Comparison of ENCODE assay signal across 1 cellular context in the genomic region with DNA sequence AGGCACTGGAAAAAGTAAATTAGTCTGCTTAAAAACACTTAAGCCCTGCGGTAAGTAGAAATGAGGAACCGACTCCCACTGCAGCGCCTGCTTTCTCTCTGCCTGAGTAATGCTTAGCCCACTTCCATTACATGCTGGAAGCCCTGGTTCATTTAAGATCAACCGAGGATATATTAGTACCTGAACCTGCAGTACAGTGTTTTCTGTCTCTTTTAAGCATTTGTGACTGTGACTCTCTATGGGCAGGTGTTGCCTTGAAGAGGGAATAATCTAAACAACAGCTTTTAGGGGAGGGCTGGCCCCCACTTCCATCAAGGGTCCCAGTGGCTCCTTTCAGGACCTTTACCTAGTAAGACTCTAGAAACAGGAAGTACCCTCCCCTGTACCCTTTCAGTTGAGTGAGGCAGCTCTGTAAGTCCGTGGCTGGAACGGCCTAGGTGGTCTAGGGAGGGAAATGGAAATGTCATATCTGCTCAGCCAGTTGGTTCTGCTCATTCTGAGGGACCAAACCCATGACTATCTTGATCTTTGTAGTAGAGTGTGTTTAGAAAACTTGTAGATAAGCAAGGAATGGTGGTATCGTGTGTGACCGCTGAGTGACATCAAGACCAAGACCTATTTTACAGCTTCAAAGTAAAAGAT.
TF ChIP-seq lines count a peak whose summit lies in the region.

No MANE protein-coding gene starts in this region.

TF ChIP-seq in K562, 482 proteins besides CTCF, POLR2A, EP300 and RAD21 (continued from another document and continues in another):
- TF ChIP-seq, protein P1, sequence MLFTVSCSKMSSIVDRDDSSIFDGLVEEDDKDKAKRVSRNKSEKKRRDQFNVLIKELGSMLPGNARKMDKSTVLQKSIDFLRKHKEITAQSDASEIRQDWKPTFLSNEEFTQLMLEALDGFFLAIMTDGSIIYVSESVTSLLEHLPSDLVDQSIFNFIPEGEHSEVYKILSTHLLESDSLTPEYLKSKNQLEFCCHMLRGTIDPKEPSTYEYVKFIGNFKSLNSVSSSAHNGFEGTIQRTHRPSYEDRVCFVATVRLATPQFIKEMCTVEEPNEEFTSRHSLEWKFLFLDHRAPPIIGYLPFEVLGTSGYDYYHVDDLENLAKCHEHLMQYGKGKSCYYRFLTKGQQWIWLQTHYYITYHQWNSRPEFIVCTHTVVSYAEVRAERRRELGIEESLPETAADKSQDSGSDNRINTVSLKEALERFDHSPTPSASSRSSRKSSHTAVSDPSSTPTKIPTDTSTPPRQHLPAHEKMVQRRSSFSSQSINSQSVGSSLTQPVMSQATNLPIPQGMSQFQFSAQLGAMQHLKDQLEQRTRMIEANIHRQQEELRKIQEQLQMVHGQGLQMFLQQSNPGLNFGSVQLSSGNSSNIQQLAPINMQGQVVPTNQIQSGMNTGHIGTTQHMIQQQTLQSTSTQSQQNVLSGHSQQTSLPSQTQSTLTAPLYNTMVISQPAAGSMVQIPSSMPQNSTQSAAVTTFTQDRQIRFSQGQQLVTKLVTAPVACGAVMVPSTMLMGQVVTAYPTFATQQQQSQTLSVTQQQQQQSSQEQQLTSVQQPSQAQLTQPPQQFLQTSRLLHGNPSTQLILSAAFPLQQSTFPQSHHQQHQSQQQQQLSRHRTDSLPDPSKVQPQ (CRISPR knock-in tag; IDR thresholded peaks at IDR 0.05; ENCODE audit: borderline replicate concordance): no peak
- TF ChIP-seq HNRNPUL1 (IDR thresholded peaks at IDR 0.05; ENCODE audit: low read length) (no peak), NFIC (IDR thresholded peaks at IDR 0.05) (peak; percentile 80), POLR3A (IDR thresholded peaks at IDR 0.05; ENCODE audit: borderline replicate concordance, extremely low read depth, insufficient read depth, insufficient read length) (no peak), STAT5B (CRISPR knock-in tag; IDR thresholded peaks at IDR 0.05) (no peak), ZNF511 (CRISPR knock-in tag; IDR thresholded peaks at IDR 0.05) (no peak), PTBP1 (IDR thresholded peaks at IDR 0.05; ENCODE audit: low read depth, low read length) (no peak), SRF (CRISPR knock-in tag; IDR thresholded peaks at IDR 0.05) (no peak), MEIS2 (IDR thresholded peaks at IDR 0.05; ENCODE audit: partially characterized antibody) (peak; percentile 90), NUFIP1 (IDR thresholded peaks at IDR 0.05; ENCODE audit: partially characterized antibody) (no peak), U2AF2 (optimal IDR thresholded peaks at IDR 0.05; ENCODE audit: low read depth, low read length) (no peak), ZNF282 (CRISPR knock-in tag; IDR thresholded peaks at IDR 0.05) (no peak), ZNF184 (CRISPR knock-in tag; IDR thresholded peaks at IDR 0.05) (no peak), NONO (IDR thresholded peaks at IDR 0.05; ENCODE audit: low read depth in 2 of 2, low read length in 1 of 2) (no peak), IRF2 (CRISPR knock-in tag; IDR thresholded peaks at IDR 0.05) (no peak), ESRRA (IDR thresholded peaks at IDR 0.05; ENCODE audit: borderline replicate concordance, low read depth) (peak; percentile 75; the same call in 1 of the 2 replicates), ZNF280A (IDR thresholded peaks at IDR 0.05; ENCODE audit: low read depth, partially characterized antibody) (no peak), ZFP36 (IDR thresholded peaks at IDR 0.05; ENCODE audit: low read depth, low read length, partially characterized antibody) (no peak), RCOR1 (IDR thresholded peaks at IDR 0.05; ENCODE audit: borderline replicate concordance in 1 of 2, low read depth in 2 of 2, low read length in 2 of 2) (peak in 1 of 2 experiments; percentile 91; a peak in 2 of 4 replicates), ZNF778 (CRISPR knock-in tag; IDR thresholded peaks at IDR 0.05) (no peak), NEUROD1 (IDR thresholded peaks at IDR 0.05; ENCODE audit: borderline replicate concordance, low read depth, low read length, partially characterized antibody) (peak; percentile 68), FOXJ2 (tag; IDR thresholded peaks at IDR 0.05) (no peak), MXD1 (CRISPR knock-in tag; IDR thresholded peaks at IDR 0.05; ENCODE audit: borderline replicate concordance, poor library complexity, severe bottlenecking) (no peak), TOE1 (IDR thresholded peaks at IDR 0.05; ENCODE audit: borderline replicate concordance) (no peak), TOE1 (CRISPR knock-in tag; IDR thresholded peaks at IDR 0.05; ENCODE audit: borderline replicate concordance, low read depth) (no peak), ZBTB12 (CRISPR knock-in tag; IDR thresholded peaks at IDR 0.05) (no peak), ZBED1 (IDR thresholded peaks at IDR 0.05) (peak; percentile 80; the same call in 1 of the 2 replicates), POU5F1 (IDR thresholded peaks at IDR 0.05; ENCODE audit: borderline replicate concordance, low read depth, low read length, partially characterized antibody) (no peak), TEAD4 (IDR thresholded peaks at IDR 0.05; ENCODE audit: low read length) (peak; percentile 99), TEAD4 (CRISPR knock-in tag; IDR thresholded peaks at IDR 0.05; ENCODE audit: borderline replicate concordance) (no peak), MYBL2 (IDR thresholded peaks at IDR 0.05; ENCODE audit: low read depth) (no peak), MYBL2 (CRISPR knock-in tag; IDR thresholded peaks at IDR 0.05; ENCODE audit: borderline replicate concordance) (no peak), ZNF766 (CRISPR knock-in tag; conservative IDR thresholded peaks at IDR 0.05) (peak; percentile 49), SMARCA4 (IDR thresholded peaks at IDR 0.05) (peak; percentile 96), MTA1 (IDR thresholded peaks at IDR 0.05; ENCODE audit: borderline replicate concordance) (no peak; the same call in 1 of the 2 replicates), SIN3A (IDR thresholded peaks at IDR 0.05; ENCODE audit: borderline replicate concordance in 2 of 2, control insufficient read depth in 1 of 2, low read depth in 2 of 2, low read length in 2 of 2) (no peak), MIER1 (IDR thresholded peaks at IDR 0.05; ENCODE audit: low read depth) (no peak)
- TF ChIP-seq, protein P2, sequence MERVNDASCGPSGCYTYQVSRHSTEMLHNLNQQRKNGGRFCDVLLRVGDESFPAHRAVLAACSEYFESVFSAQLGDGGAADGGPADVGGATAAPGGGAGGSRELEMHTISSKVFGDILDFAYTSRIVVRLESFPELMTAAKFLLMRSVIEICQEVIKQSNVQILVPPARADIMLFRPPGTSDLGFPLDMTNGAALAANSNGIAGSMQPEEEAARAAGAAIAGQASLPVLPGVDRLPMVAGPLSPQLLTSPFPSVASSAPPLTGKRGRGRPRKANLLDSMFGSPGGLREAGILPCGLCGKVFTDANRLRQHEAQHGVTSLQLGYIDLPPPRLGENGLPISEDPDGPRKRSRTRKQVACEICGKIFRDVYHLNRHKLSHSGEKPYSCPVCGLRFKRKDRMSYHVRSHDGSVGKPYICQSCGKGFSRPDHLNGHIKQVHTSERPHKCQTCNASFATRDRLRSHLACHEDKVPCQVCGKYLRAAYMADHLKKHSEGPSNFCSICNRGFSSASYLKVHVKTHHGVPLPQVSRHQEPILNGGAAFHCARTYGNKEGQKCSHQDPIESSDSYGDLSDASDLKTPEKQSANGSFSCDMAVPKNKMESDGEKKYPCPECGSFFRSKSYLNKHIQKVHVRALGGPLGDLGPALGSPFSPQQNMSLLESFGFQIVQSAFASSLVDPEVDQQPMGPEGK (CRISPR knock-in tag; IDR thresholded peaks at IDR 0.05; ENCODE audit: borderline replicate concordance): no peak
- TF ChIP-seq, protein P3, sequence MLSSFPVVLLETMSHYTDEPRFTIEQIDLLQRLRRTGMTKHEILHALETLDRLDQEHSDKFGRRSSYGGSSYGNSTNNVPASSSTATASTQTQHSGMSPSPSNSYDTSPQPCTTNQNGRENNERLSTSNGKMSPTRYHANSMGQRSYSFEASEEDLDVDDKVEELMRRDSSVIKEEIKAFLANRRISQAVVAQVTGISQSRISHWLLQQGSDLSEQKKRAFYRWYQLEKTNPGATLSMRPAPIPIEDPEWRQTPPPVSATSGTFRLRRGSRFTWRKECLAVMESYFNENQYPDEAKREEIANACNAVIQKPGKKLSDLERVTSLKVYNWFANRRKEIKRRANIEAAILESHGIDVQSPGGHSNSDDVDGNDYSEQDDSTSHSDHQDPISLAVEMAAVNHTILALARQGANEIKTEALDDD (IDR thresholded peaks at IDR 0.05): peak; percentile 78
- TF ChIP-seq, protein P4, sequence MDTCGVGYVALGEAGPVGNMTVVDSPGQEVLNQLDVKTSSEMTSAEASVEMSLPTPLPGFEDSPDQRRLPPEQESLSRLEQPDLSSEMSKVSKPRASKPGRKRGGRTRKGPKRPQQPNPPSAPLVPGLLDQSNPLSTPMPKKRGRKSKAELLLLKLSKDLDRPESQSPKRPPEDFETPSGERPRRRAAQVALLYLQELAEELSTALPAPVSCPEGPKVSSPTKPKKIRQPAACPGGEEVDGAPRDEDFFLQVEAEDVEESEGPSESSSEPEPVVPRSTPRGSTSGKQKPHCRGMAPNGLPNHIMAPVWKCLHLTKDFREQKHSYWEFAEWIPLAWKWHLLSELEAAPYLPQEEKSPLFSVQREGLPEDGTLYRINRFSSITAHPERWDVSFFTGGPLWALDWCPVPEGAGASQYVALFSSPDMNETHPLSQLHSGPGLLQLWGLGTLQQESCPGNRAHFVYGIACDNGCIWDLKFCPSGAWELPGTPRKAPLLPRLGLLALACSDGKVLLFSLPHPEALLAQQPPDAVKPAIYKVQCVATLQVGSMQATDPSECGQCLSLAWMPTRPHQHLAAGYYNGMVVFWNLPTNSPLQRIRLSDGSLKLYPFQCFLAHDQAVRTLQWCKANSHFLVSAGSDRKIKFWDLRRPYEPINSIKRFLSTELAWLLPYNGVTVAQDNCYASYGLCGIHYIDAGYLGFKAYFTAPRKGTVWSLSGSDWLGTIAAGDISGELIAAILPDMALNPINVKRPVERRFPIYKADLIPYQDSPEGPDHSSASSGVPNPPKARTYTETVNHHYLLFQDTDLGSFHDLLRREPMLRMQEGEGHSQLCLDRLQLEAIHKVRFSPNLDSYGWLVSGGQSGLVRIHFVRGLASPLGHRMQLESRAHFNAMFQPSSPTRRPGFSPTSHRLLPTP (IDR thresholded peaks at IDR 0.05; ENCODE audit: borderline replicate concordance, extremely low read depth, insufficient read length): no peak
- TF ChIP-seq, protein P5, sequence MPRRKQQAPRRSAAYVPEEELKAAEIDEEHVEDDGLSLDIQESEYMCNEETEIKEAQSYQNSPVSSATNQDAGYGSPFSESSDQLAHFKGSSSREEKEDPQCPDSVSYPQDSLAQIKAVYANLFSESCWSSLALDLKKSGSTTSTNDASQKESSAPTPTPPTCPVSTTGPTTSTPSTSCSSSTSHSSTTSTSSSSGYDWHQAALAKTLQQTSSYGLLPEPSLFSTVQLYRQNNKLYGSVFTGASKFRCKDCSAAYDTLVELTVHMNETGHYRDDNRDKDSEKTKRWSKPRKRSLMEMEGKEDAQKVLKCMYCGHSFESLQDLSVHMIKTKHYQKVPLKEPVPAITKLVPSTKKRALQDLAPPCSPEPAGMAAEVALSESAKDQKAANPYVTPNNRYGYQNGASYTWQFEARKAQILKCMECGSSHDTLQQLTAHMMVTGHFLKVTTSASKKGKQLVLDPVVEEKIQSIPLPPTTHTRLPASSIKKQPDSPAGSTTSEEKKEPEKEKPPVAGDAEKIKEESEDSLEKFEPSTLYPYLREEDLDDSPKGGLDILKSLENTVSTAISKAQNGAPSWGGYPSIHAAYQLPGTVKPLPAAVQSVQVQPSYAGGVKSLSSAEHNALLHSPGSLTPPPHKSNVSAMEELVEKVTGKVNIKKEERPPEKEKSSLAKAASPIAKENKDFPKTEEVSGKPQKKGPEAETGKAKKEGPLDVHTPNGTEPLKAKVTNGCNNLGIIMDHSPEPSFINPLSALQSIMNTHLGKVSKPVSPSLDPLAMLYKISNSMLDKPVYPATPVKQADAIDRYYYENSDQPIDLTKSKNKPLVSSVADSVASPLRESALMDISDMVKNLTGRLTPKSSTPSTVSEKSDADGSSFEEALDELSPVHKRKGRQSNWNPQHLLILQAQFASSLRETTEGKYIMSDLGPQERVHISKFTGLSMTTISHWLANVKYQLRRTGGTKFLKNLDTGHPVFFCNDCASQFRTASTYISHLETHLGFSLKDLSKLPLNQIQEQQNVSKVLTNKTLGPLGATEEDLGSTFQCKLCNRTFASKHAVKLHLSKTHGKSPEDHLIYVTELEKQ (CRISPR knock-in tag; IDR thresholded peaks at IDR 0.05): no peak
- TF ChIP-seq, protein P6, sequence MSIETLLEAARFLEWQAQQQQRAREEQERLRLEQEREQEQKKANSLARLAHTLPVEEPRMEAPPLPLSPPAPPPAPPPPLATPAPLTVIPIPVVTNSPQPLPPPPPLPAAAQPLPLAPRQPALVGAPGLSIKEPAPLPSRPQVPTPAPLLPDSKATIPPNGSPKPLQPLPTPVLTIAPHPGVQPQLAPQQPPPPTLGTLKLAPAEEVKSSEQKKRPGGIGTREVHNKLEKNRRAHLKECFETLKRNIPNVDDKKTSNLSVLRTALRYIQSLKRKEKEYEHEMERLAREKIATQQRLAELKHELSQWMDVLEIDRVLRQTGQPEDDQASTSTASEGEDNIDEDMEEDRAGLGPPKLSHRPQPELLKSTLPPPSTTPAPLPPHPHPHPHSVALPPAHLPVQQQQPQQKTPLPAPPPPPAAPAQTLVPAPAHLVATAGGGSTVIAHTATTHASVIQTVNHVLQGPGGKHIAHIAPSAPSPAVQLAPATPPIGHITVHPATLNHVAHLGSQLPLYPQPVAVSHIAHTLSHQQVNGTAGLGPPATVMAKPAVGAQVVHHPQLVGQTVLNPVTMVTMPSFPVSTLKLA (conservative IDR thresholded peaks at IDR 0.05): peak in 1 of 2 experiments; percentile 10; a peak in 1 of 4 replicates
